Comparison of ENCODE assay signal across 15 cellular contexts in genomic region chrX:63718010-63718694, GRCh38.
DNase-seq lines count a peak whose midpoint lies in the region; ATAC-seq and TF ChIP-seq lines count a peak whose summit lies in the region.
"Had no signal": no experiment of that assay in that cellular context is flagged by ENCODE, and none has a peak within 500 bp of the region (broad histone marks: within the 10 kb centered on the region; RNA-seq: fewer than 3 reads in every experiment).

No MANE protein-coding gene starts in this region.

- no peak overlapping the region for H3K4me3 ChIP-seq in spleen

- TF ChIP-seq POLR2A in spleen (IDR thresholded peaks at IDR 0.05): no peak

- no peak for TF ChIP-seq CTCF in spleen (IDR thresholded peaks at IDR 0.05 in 8 of 11, conservative IDR thresholded peaks at IDR 0.05 in 3 of 11)

- no peak overlapping the region for H3K27ac ChIP-seq in spleen
- H3K27ac ChIP-seq in substantia nigra (ENCODE audit: low read depth, low read length, poor library complexity, severe bottlenecking): no peak overlapping the region

- H3K27me3 ChIP-seq in spleen (replicated peaks in 1 of 7): no peaks in the 10 kb centered on the region

- WGBS in spleen, 5 donors: 48 to 100% (median 85%) methylated on average over 2 of the region's 2 CpGs

- H3K27me3 Mint-ChIP-seq in T-helper 2 cell treated with Interferon-gamma antibody and Interleukin-4, amounts not matched to agents 5 μg/mL and 100 μg/mL, for 36 hours (ENCODE audit: low read depth): no peaks in the 10 kb centered on the region
- H3K27me3 Mint-ChIP-seq: activated B cell treated with CpG ODN at 0.5 μM for 24 hours had no signal

- ATAC-seq in GM18499 (IDR thresholded peaks at IDR 0.05; ENCODE audit: insufficient read depth, unreplicated experiment) (peak; percentile 93), GM19455 (IDR thresholded peaks at IDR 0.05; ENCODE audit: unreplicated experiment) (peak; percentile 88), HG02852 (IDR thresholded peaks at IDR 0.05; ENCODE audit: unreplicated experiment) (peak; percentile 82), HG03565 (IDR thresholded peaks at IDR 0.05; ENCODE audit: unreplicated experiment) (peak; percentile 90)
- ATAC-seq: activated T-cell treated with anti-CD3 and anti-CD28 coated beads, Interleukin-2, amount 50 U/mL, for 72 hours had no signal

- DNase-seq in spleen: no peak
- DNase-seq in NOMO-1 treated with DMSO at 0.1 percent for 48 hours (lab: John Stamatoyannopoulos, UW; ENCODE audit: unreplicated experiment): no peak
- DNase-seq in substantia nigra (lab: John Stamatoyannopoulos, UW): no peak
- DNase-seq in T-helper 2 cell treated with Interferon-gamma antibody and Interleukin-4, amounts not matched to agents 5 μg/mL and 100 μg/mL, for 36 hours (ENCODE audit: low spot score): no peak
- DNase-seq: activated B cell treated with CpG ODN at 0.5 μM for 24 hours; activated T-cell treated with anti-CD3 and anti-CD28 coated beads, Interleukin-2, amount 50 U/mL, for 72 hours; AML-193; EL; NCI-H524; small intestine had no signal

- H3K4me1 ChIP-seq in spleen: no peaks in the 10 kb centered on the region

- H3K36me3 ChIP-seq in spleen: peaks cover 0 to 64% (median 0%) of the 10 kb centered on the region in 6 donors

- no peak overlapping the region for H3K4me3 Mint-ChIP-seq in T-helper 2 cell treated with Interferon-gamma antibody and Interleukin-4, amounts not matched to agents 5 μg/mL and 100 μg/mL, for 36 hours
- H3K4me3 Mint-ChIP-seq: activated B cell treated with CpG ODN at 0.5 μM for 24 hours; activated T-cell treated with anti-CD3 and anti-CD28 coated beads, Interleukin-2, amount 50 U/mL, for 72 hours; neural crest cell had no signal

- no peaks in the 10 kb centered on the region for H3K9me3 Mint-ChIP-seq in T-helper 2 cell treated with Interferon-gamma antibody and Interleukin-4, amounts not matched to agents 5 μg/mL and 100 μg/mL, for 36 hours
- H3K9me3 Mint-ChIP-seq: activated B cell treated with CpG ODN at 0.5 μM for 24 hours; activated T-cell treated with anti-CD3 and anti-CD28 coated beads, Interleukin-2, amount 50 U/mL, for 72 hours had no signal

- H3K27ac Mint-ChIP-seq in T-helper 2 cell treated with Interferon-gamma antibody and Interleukin-4, amounts not matched to agents 5 μg/mL and 100 μg/mL, for 36 hours: no peak overlapping the region
- H3K27ac Mint-ChIP-seq: activated B cell treated with CpG ODN at 0.5 μM for 24 hours; activated T-cell treated with anti-CD3 and anti-CD28 coated beads, Interleukin-2, amount 50 U/mL, for 72 hours had no signal

- no peaks in the 10 kb centered on the region for H3K4me1 Mint-ChIP-seq in T-helper 2 cell treated with Interferon-gamma antibody and Interleukin-4, amounts not matched to agents 5 μg/mL and 100 μg/mL, for 36 hours (ENCODE audit: low read depth)
- H3K4me1 Mint-ChIP-seq: activated B cell treated with CpG ODN at 0.5 μM for 24 hours had no signal

- peaks cover 32% of the 10 kb centered on the region for H3K36me3 Mint-ChIP-seq in T-helper 2 cell treated with Interferon-gamma antibody and Interleukin-4, amounts not matched to agents 5 μg/mL and 100 μg/mL, for 36 hours (ENCODE audit: low read depth)

- intact Hi-C loops in spleen (cut with DNase I; ENCODE audit: low total_unique reads): no loop called here

- H3K9me3 ChIP-seq in spleen: no peaks in the 10 kb centered on the region
